ENCODE assay signal across 8 cellular contexts in genomic region chr15:83066761-83067637, GRCh38. TPM values are rescaled to one million over a fixed set of nuclear protein-coding genes. Genes with fewer than 3 reads are reported as not detected.
DNase-seq lines count a peak whose midpoint lies in the region; ATAC-seq and TF ChIP-seq lines count a peak whose summit lies in the region.

Gene BTBD1 (minus strand): TSS chr15:83067252. CDS start chr15:83067151, 101 bp downstream.

- H3K4me3 ChIP-seq in choroid plexus epithelial cell (ENCODE audit: low read depth, low read length) = peak within 1 kb of the TSS; percentile 69

- DNase-seq in Ammon's horn (ENCODE audit: low spot score) = peak; percentile 92
- DNase-seq in NCI-H446 treated with DMSO at 0.1 percent for 48 hours (lab: John Stamatoyannopoulos, UW) = peak; percentile 87
- peak; percentile 77 to 87 for DNase-seq in activated CD4-positive, alpha-beta T cell treated with anti-CD3 and anti-CD28 coated beads for 4 hours
- DNase-seq in choroid plexus epithelial cell (ENCODE audit: low read depth) = peak; percentile 96
- peak; percentile 92 to 96 for DNase-seq in left colon
- DNase-seq in stimulated activated CD4-positive, alpha-beta T cell treated with anti-CD3 and anti-CD28 coated beads, Interleukin-1b, Interleukin-23, amount 100 ng/mL, for 4 hours (ENCODE audit: low read depth in 2 of 2) = peak; percentile 68 to 83

- ATAC-seq in GM19025 (IDR thresholded peaks at IDR 0.05; ENCODE audit: low read depth, unreplicated experiment) (peak; percentile 88), HG03280 (IDR thresholded peaks at IDR 0.05; ENCODE audit: unreplicated experiment) (peak; percentile 86), left colon (peak; percentile 98)

- peak; percentile 20 for TF ChIP-seq CTCF in choroid plexus epithelial cell (conservative IDR thresholded peaks at IDR 0.05; ENCODE audit: low read depth, low read length)

- intact Hi-C loops in left colon (cut with DNase I, micrococcal nuclease) = no loop called here

RNA-seq across cellular contexts. Expression of gene BTBD1, which starts in this region (rescaled TPM):
- 10 to 100 TPM; 62.8 to 70.1 TPM for total RNA-seq in left colon

Comparison
In these comparisons a context has a peak if more than half of its experiments do, and no peak if none do; other contexts are left out.
1. Peak in every context shown above with its lines: DNase-seq, ATAC-seq and H3K4me3 ChIP-seq.